In genomic region chr6:136983692-136984091, GRCh38 we compare ENCODE assay signal across 12 cellular contexts.
A peak's percentile ranks its signal among the peaks of the same experiment; 100 is the strongest.
DNase-seq lines count a peak whose midpoint lies in the region; ATAC-seq, FAIRE-seq and TF ChIP-seq lines count a peak whose summit lies in the region.
"Had no signal": no experiment of that assay in that cellular context is flagged by ENCODE, and none has a peak within 500 bp of the region (broad histone marks: within the 10 kb centered on the region; RNA-seq: fewer than 3 reads in every experiment).

No MANE protein-coding gene starts in this region.

- no peak overlapping the region for H3K23ac ChIP-seq in mesenchymal stem cell (ENCODE audit: low read length in 2 of 2)

- H3K79me1 ChIP-seq in mesenchymal stem cell (replicated peaks; ENCODE audit: low read length, poor library complexity, severe bottlenecking): no peaks in the 10 kb centered on the region

- no peak overlapping the region for H3K4me3 ChIP-seq in bronchial epithelial cell (ENCODE audit: low read depth, low read length)
- H3K4me3 ChIP-seq in mesenchymal stem cell (ENCODE audit: insufficient read depth in 1 of 2, low read depth in 1 of 2, low read length in 2 of 2): no peak overlapping the region
- H3K4me3 ChIP-seq in tibial artery: no peak overlapping the region
- H3K4me3 ChIP-seq: BLaER1, HAP-1, Peyer's patch had no signal

- 89% methylated on average over 2 of the region's 2 CpGs for WGBS in mesenchymal stem cell

- no peak overlapping the region for H3K18ac ChIP-seq in mesenchymal stem cell (ENCODE audit: low read depth in 1 of 2, low read length in 2 of 2)

- no peak overlapping the region for H3K4me2 ChIP-seq in mesenchymal stem cell (ENCODE audit: low read length, poor library complexity, severe bottlenecking)
- H3K4me2 ChIP-seq: BLaER1 had no signal

- DNase-seq in HTR-8/SVneo (ENCODE audit: insufficient read length, low spot score) (no peak), NCI-H1694 (lab: John Stamatoyannopoulos, UW) (peak; percentile 86), bronchial epithelial cell (ENCODE audit: low read depth) (no peak), mesenchymal stem cell (no peak), tibial artery (no peak), DMS153 (lab: John Stamatoyannopoulos, UW) (no peak)
- DNase-seq: IMR-90, NCI-H82, Peyer's patch had no signal

- H2BK5ac ChIP-seq in mesenchymal stem cell (ENCODE audit: low read depth, low read length, poor library complexity, severe bottlenecking): no peak overlapping the region

- intact Hi-C loops in tibial artery (cut with DNase I; ENCODE audit: low total_unique reads): no loop called here

- TF ChIP-seq CTCF in bronchial epithelial cell (IDR thresholded peaks at IDR 0.05; ENCODE audit: insufficient read depth, low read length, severe bottlenecking): no peak
- TF ChIP-seq CTCF in tibial artery (IDR thresholded peaks at IDR 0.05): no peak

- no peak overlapping the region for H2AK5ac ChIP-seq in mesenchymal stem cell (ENCODE audit: low read length, severe bottlenecking)

- H2BK120ac ChIP-seq in mesenchymal stem cell (ENCODE audit: low read depth, low read length): no peak overlapping the region

- FAIRE-seq in HTR-8/SVneo (lab: Jason Lieb, UNC) (peak; percentile 58), bronchial epithelial cell (lab: Jason Lieb, UNC) (peak; percentile 43)

- ATAC-seq in GM21381 (IDR thresholded peaks at IDR 0.05; ENCODE audit: unreplicated experiment): no peak

- H3K27ac ChIP-seq in mesenchymal stem cell (ENCODE audit: low read length, poor library complexity, severe bottlenecking) (no peak overlapping the region), tibial artery (no peak overlapping the region)
- H3K27ac ChIP-seq: BLaER1, Peyer's patch had no signal

- no peak overlapping the region for H2BK15ac ChIP-seq in mesenchymal stem cell (ENCODE audit: low read depth, poor library complexity, severe bottlenecking)

- H3K14ac ChIP-seq in mesenchymal stem cell (ENCODE audit: low read length in 2 of 2): peak overlapping the region in 1 of 2 experiments; percentile 95

- no peak overlapping the region for H3K9ac ChIP-seq in mesenchymal stem cell (ENCODE audit: low read length)
- H3K9ac ChIP-seq: BLaER1 had no signal

- H2BK12ac ChIP-seq in mesenchymal stem cell (ENCODE audit: low read length in 2 of 2): peak overlapping the region in 1 of 2 experiments; percentile 63

- no peaks in the 10 kb centered on the region for H3K36me3 ChIP-seq in bronchial epithelial cell (ENCODE audit: control insufficient read depth, insufficient read depth, low read length)
- H3K36me3 ChIP-seq in mesenchymal stem cell (ENCODE audit: control insufficient read depth in 1 of 2, insufficient read depth in 2 of 2, low read depth in 1 of 2, low read length in 2 of 2): peaks cover 0 to 3% of the 10 kb centered on the region in 2 experiments
- H3K36me3 ChIP-seq in tibial artery: no peaks in the 10 kb centered on the region
- H3K36me3 ChIP-seq: BLaER1, HAP-1, Peyer's patch had no signal

- H3K27me3 ChIP-seq in bronchial epithelial cell (ENCODE audit: control insufficient read depth, insufficient read depth, low read length) (peaks cover 1% of the 10 kb centered on the region), mesenchymal stem cell (ENCODE audit: control insufficient read depth in 1 of 2, insufficient read depth in 1 of 2, low read length in 2 of 2) (peaks cover 13 to 27% of the 10 kb centered on the region in 2 experiments), tibial artery (peaks cover 0 to 3% of the 10 kb centered on the region in 2 donors)
- H3K27me3 ChIP-seq: BLaER1, Peyer's patch had no signal

- peak overlapping the region; percentile 12 for H4K8ac ChIP-seq in mesenchymal stem cell (ENCODE audit: low read length)

- H3K9me3 ChIP-seq in mesenchymal stem cell (ENCODE audit: control insufficient read depth, low read length) (no peaks in the 10 kb centered on the region), tibial artery (no peaks in the 10 kb centered on the region)
- H3K9me3 ChIP-seq: BLaER1, HAP-1, Peyer's patch had no signal

- H4K91ac ChIP-seq in mesenchymal stem cell (ENCODE audit: low read length): no peak overlapping the region

- no peak overlapping the region for H3K4ac ChIP-seq in mesenchymal stem cell (ENCODE audit: low read depth in 1 of 2, low read length in 2 of 2)

- H2AFZ ChIP-seq in mesenchymal stem cell (ENCODE audit: low read depth, low read length): no peak overlapping the region

- H3K4me1 ChIP-seq in mesenchymal stem cell (ENCODE audit: control insufficient read depth, insufficient read depth, low read depth, low read length): no peaks in the 10 kb centered on the region
- H3K4me1 ChIP-seq in tibial artery: no peaks in the 10 kb centered on the region
- H3K4me1 ChIP-seq: BLaER1, HAP-1, Peyer's patch had no signal
